Comparison of ENCODE assay signal across 11 cellular contexts in genomic region chr17:67420994-67421393, GRCh38. TPM values are rescaled to one million over a fixed set of nuclear protein-coding genes. Genes with fewer than 3 reads are reported as not detected.
DNase-seq lines count a peak whose midpoint lies in the region; ATAC-seq and TF ChIP-seq lines count a peak whose summit lies in the region.
"Had no signal": no experiment of that assay in that cellular context is flagged by ENCODE, and none has a peak within 500 bp of the region (broad histone marks: within the 10 kb centered on the region; RNA-seq: fewer than 3 reads in every experiment).

No MANE protein-coding gene starts in this region.

- H3K36me3 Mint-ChIP-seq in CD4-positive, CD25-positive, alpha-beta regulatory T cell = no peaks in the 10 kb centered on the region
- no peaks in the 10 kb centered on the region for H3K36me3 Mint-ChIP-seq in natural killer cell

- H3K9me2 ChIP-seq in GM23248 (ENCODE audit: insufficient read depth) = no peaks in the 10 kb centered on the region

- H3K9me3 ChIP-seq in CD4-positive, CD25-positive, alpha-beta regulatory T cell (ENCODE audit: control insufficient read depth in 2 of 2, low read length in 2 of 2) = no peaks in the 10 kb centered on the region
- H3K9me3 ChIP-seq in breast epithelium (no peaks in the 10 kb centered on the region), ovary (no peaks in the 10 kb centered on the region), GM23248 (ENCODE audit: low read depth) (no peaks in the 10 kb centered on the region)

- no peak overlapping the region for H3K4me3 ChIP-seq in CD4-positive, CD25-positive, alpha-beta regulatory T cell (ENCODE audit: low read depth, low read length)
- H3K4me3 ChIP-seq in breast epithelium (no peak overlapping the region), ovary (no peak overlapping the region), GM23248 (no peak overlapping the region)

- no peaks in the 10 kb centered on the region for H3K27me3 Mint-ChIP-seq in CD4-positive, CD25-positive, alpha-beta regulatory T cell
- H3K27me3 Mint-ChIP-seq in natural killer cell (ENCODE audit: low read depth in 2 of 2) = no peaks in the 10 kb centered on the region
- H3K27me3 Mint-ChIP-seq: stimulated activated naive B cell treated with anti-CD40 and anti-IgM and Interleukin-4, amounts not matched to agents 10 μg/mL and 1 μg/mL and 100 μg/mL, for 72 hours had no signal

- H3K4me2 ChIP-seq in GM23248 (ENCODE audit: unreplicated experiment) = no peak overlapping the region

- TF ChIP-seq CTCF in breast epithelium (IDR thresholded peaks at IDR 0.05) = no peak
- no peak for TF ChIP-seq CTCF in natural killer cell (IDR thresholded peaks at IDR 0.05)
- TF ChIP-seq CTCF in ovary (IDR thresholded peaks at IDR 0.05) = no peak

- no peak overlapping the region for H2AFZ ChIP-seq in GM23248

- TF ChIP-seq EP300 in ovary (IDR thresholded peaks at IDR 0.05) = no peak

- H3K4me1 Mint-ChIP-seq in CD4-positive, CD25-positive, alpha-beta regulatory T cell = peaks cover 13 to 75% (median 40%) of the 10 kb centered on the region in 4 donors
- H3K4me1 Mint-ChIP-seq in natural killer cell = peaks cover 77 to 86% of the 10 kb centered on the region in 2 donors

- peaks cover 59% of the 10 kb centered on the region for H3K79me2 ChIP-seq in GM23248 (ENCODE audit: insufficient read depth)

- no peaks in the 10 kb centered on the region for H3K27me3 ChIP-seq in CD4-positive, CD25-positive, alpha-beta regulatory T cell (ENCODE audit: control insufficient read depth, insufficient read depth, low read length)
- no peaks in the 10 kb centered on the region for H3K27me3 ChIP-seq in breast epithelium
- H3K27me3 ChIP-seq in ovary = no peaks in the 10 kb centered on the region
- no peaks in the 10 kb centered on the region for H3K27me3 ChIP-seq in GM23248 (replicated peaks; ENCODE audit: insufficient read depth)

- WGBS in ovary, 3 donors = 80 to 87% (median 87%) methylated on average over 5 of the region's 5 CpGs
- WGBS in GM23248 (ENCODE audit: low coverage in 1 of 2, low lambda C conversion rate in 2 of 2, missing lambda C conversion rate in 2 of 2), 2 experiments = 87 to 90% methylated on average over 5 of the region's 5 CpGs

- H3K27ac Mint-ChIP-seq in CD4-positive, CD25-positive, alpha-beta regulatory T cell = peak overlapping the region; percentile 88 to 99 (median 93)
- peak overlapping the region; percentile 88 for H3K27ac Mint-ChIP-seq in natural killer cell
- H3K27ac Mint-ChIP-seq: stimulated activated naive B cell treated with anti-CD40 and anti-IgM and Interleukin-4, amounts not matched to agents 10 μg/mL and 1 μg/mL and 100 μg/mL, for 72 hours had no signal

- H3K9ac ChIP-seq in GM23248 = no peak overlapping the region

- H3K9me3 Mint-ChIP-seq in CD4-positive, CD25-positive, alpha-beta regulatory T cell = no peaks in the 10 kb centered on the region
- H3K9me3 Mint-ChIP-seq in natural killer cell = no peaks in the 10 kb centered on the region
- H3K9me3 Mint-ChIP-seq: stimulated activated naive B cell treated with anti-CD40 and anti-IgM and Interleukin-4, amounts not matched to agents 10 μg/mL and 1 μg/mL and 100 μg/mL, for 72 hours had no signal

- no peak for TF ChIP-seq POLR2A in breast epithelium (IDR thresholded peaks at IDR 0.05)
- TF ChIP-seq POLR2A in ovary (IDR thresholded peaks at IDR 0.05) = no peak

- H3K27ac ChIP-seq in CD4-positive, CD25-positive, alpha-beta regulatory T cell (ENCODE audit: insufficient read depth, low read length, poor library complexity, severe bottlenecking) = peak overlapping the region; percentile 86
- peak overlapping the region; percentile 56 to 88 for H3K27ac ChIP-seq in breast epithelium
- no peak overlapping the region for H3K27ac ChIP-seq in ovary
- no peak overlapping the region for H3K27ac ChIP-seq in GM23248

- no peaks in the 10 kb centered on the region for H4K20me1 ChIP-seq in GM23248 (ENCODE audit: insufficient read depth)

- H3K4me1 ChIP-seq in CD4-positive, CD25-positive, alpha-beta regulatory T cell (ENCODE audit: control insufficient read depth, insufficient read depth, low read length, poor library complexity, severe bottlenecking) = peaks cover 33% of the 10 kb centered on the region
- H3K4me1 ChIP-seq in breast epithelium = peaks cover 0 to 8% of the 10 kb centered on the region in 2 donors
- no peaks in the 10 kb centered on the region for H3K4me1 ChIP-seq in ovary (ENCODE audit: insufficient read depth)
- H3K4me1 ChIP-seq in GM23248 (ENCODE audit: insufficient read depth) = peaks cover 15% of the 10 kb centered on the region

- H3F3A ChIP-seq in GM23248 (ENCODE audit: insufficient read depth) = peaks cover 23% of the 10 kb centered on the region

- intact Hi-C loops in breast epithelium (cut with DNase I; ENCODE audit: low total_unique reads) (no loop called here), natural killer cell (cut with micrococcal nuclease) (loop anchor here (1.0 to 5.0 kb wide), 2 partner anchors 31 to 44 kb away; partner anchors contain the start of gene PITPNC1), ovary (cut with DNase I) (no loop called here), head of caudate nucleus (cut with DNase I) (no loop called here)

- in situ Hi-C loops in GM23248 (cut with MboI) = no loop called here

- no peak for DNase-seq in CD4-positive, CD25-positive, alpha-beta regulatory T cell
- peak; percentile 50 for DNase-seq in HT-29 (ENCODE audit: low spot score)
- no peak for DNase-seq in breast epithelium (ENCODE audit: low spot score in 2 of 2)
- DNase-seq in natural killer cell = no peak
- DNase-seq in ovary = no peak
- DNase-seq in head of caudate nucleus = no peak
- DNase-seq in GM23248 = no peak
- DNase-seq: foreskin fibroblast; NCI-H2227 treated with DMSO at 0.1 percent for 48 hours; stimulated activated CD4-positive, alpha-beta T cell treated with anti-CD3 and anti-CD28 coated beads, Interleukin-2, amount 100 ng/mL, for 24 hours; stimulated activated naive B cell treated with anti-CD40 and anti-IgM and Interleukin-4, amounts not matched to agents 10 μg/mL and 1 μg/mL and 100 μg/mL, for 72 hours had no signal

- H3K4me3 Mint-ChIP-seq in CD4-positive, CD25-positive, alpha-beta regulatory T cell = peak overlapping the region in 3 of 4 donors; percentile 12 to 34 (median 14)
- peak overlapping the region; percentile 67 for H3K4me3 Mint-ChIP-seq in natural killer cell
- H3K4me3 Mint-ChIP-seq: stimulated activated naive B cell treated with anti-CD40 and anti-IgM and Interleukin-4, amounts not matched to agents 10 μg/mL and 1 μg/mL and 100 μg/mL, for 72 hours had no signal

- ATAC-seq in CD4-positive, CD25-positive, alpha-beta regulatory T cell (ENCODE audit: low read depth in 2 of 2) = no peak
- ATAC-seq in natural killer cell = peak in 1 of 3 donors; percentile 6

- H3K36me3 ChIP-seq in CD4-positive, CD25-positive, alpha-beta regulatory T cell (ENCODE audit: control insufficient read depth, insufficient read depth, low read length) = no peaks in the 10 kb centered on the region
- H3K36me3 ChIP-seq in breast epithelium (no peaks in the 10 kb centered on the region), ovary (no peaks in the 10 kb centered on the region), GM23248 (ENCODE audit: low read depth) (no peaks in the 10 kb centered on the region)

RNA-seq across cellular contexts. Expression of gene PITPNC1, which starts 43.9 kb away (rescaled TPM):
- total RNA-seq in CD4-positive, CD25-positive, alpha-beta regulatory T cell = 47.9 TPM
- polyA plus RNA-seq in CD4-positive, CD25-positive, alpha-beta regulatory T cell = 10 to 100 TPM; 27.3 to 39.5 (median 39.0) TPM
- 40.6 and 42.1 TPM in 2 replicates for total RNA-seq in HT-29 (2014; rRNA removed; shearing (Covaris generic))
- total RNA-seq in breast epithelium = 10 to 100 TPM; 11.0 to 17.7 (median 14.8) TPM
- 100 to 1,000 TPM; 150 to 185 (median 169) TPM for total RNA-seq in natural killer cell
- 10 to 100 TPM; 14.9 to 40.9 (median 23.8) TPM for total RNA-seq in ovary
- 10 to 100 TPM; 21.0 to 33.3 TPM for polyA plus RNA-seq in ovary
- total RNA-seq in GM23248 (2014; rRNA removed; shearing (Covaris generic)) = 5.8 and 9.2 TPM in 2 replicates
- polyA plus RNA-seq in GM23248 (2016; fragmentation: Nextera tagmentation; extraction: Ambion mirVana) = 7.3 and 7.4 TPM in 2 replicates

RNA-seq across cellular contexts. Expression of gene PSMD12, which starts 54.6 kb away (rescaled TPM):
- total RNA-seq in CD4-positive, CD25-positive, alpha-beta regulatory T cell = 44.2 TPM
- 10 to 100 TPM; 31.7 to 42.7 (median 37.0) TPM for polyA plus RNA-seq in CD4-positive, CD25-positive, alpha-beta regulatory T cell
- 30.3 and 35.9 TPM in 2 replicates for total RNA-seq in HT-29 (2014; rRNA removed; shearing (Covaris generic))
- total RNA-seq in breast epithelium (10 to 100 TPM; 21.2 to 33.6 (median 30.5) TPM), natural killer cell (10 to 100 TPM; 57.4 to 58.2 (median 58.0) TPM), ovary (10 to 100 TPM; 13.5 to 41.1 (median 36.8) TPM)
- polyA plus RNA-seq in ovary (10 to 100 TPM; 12.4 to 41.7 TPM), GM23248 (2016; fragmentation: Nextera tagmentation; extraction: Ambion mirVana) (85.3 and 87.9 TPM in 2 replicates)
- total RNA-seq in GM23248 (2014; rRNA removed; shearing (Covaris generic)) = 31.9 and 44.3 TPM in 2 replicates

Comparison
In these comparisons a context has a peak if more than half of its experiments do, and no peak if none do; other contexts are left out.
1. H3K27ac ChIP-seq: peak in CD4-positive, CD25-positive, alpha-beta regulatory T cell (single experiment) and breast epithelium (2 of 2); none in ovary (0 of 2) and GM23248 (single experiment).